26 cellular contexts compared by ENCODE assay signal in genomic region chrX:19188566-19188965, GRCh38.
DNase-seq lines count a peak whose midpoint lies in the region; ATAC-seq, FAIRE-seq and TF ChIP-seq lines count a peak whose summit lies in the region.
"Had no signal": no experiment of that assay in that cellular context is flagged by ENCODE, and none has a peak within 500 bp of the region (broad histone marks: within the 10 kb centered on the region; RNA-seq: fewer than 3 reads in every experiment).

No MANE protein-coding gene starts in this region.

- H3K27me3 Mint-ChIP-seq in astrocyte (ENCODE audit: low read depth, unreplicated experiment), result peaks cover 6% of the 10 kb centered on the region
- H3K27me3 Mint-ChIP-seq in neural progenitor cell (ENCODE audit: insufficient read depth, low read depth), result peaks cover 4% of the 10 kb centered on the region
- H3K27me3 Mint-ChIP-seq in activated CD8-positive, alpha-beta T cell treated with anti-CD3 and anti-CD28 coated beads, Interleukin-2, amount 10 ng/mL, durations not matched to agents 7 days and 5 days (ENCODE audit: low read depth), result peaks cover 2% of the 10 kb centered on the region
- H3K27me3 Mint-ChIP-seq: CD4-positive, alpha-beta T cell had no signal

- H3K27me3 ChIP-seq in SK-N-SH (ENCODE audit: insufficient read depth) (no peaks in the 10 kb centered on the region), astrocyte (ENCODE audit: insufficient read depth, low read length) (no peaks in the 10 kb centered on the region), neural progenitor cell (no peaks in the 10 kb centered on the region)
- H3K27me3 ChIP-seq: BE2C had no signal

- TF ChIP-seq EP300 in SK-N-SH (IDR thresholded peaks at IDR 0.05; ENCODE audit: borderline replicate concordance in 1 of 2, low read depth in 1 of 2, low read length in 1 of 2), result no peak

- no peak for TF ChIP-seq CTCF in SK-N-SH (IDR thresholded peaks at IDR 0.05)
- TF ChIP-seq CTCF in astrocyte (IDR thresholded peaks at IDR 0.05; ENCODE audit: insufficient read depth, low read depth, low read length), result no peak
- no peak for TF ChIP-seq CTCF in neural progenitor cell (IDR thresholded peaks at IDR 0.05)

- H3K4me1 ChIP-seq in SK-N-SH (ENCODE audit: control insufficient read depth in 1 of 2, insufficient read depth in 2 of 2, low read depth in 1 of 2, low read length in 1 of 2), result peaks cover 0 to 11% of the 10 kb centered on the region in 2 experiments; a peak in 1 of 4 replicates
- no peaks in the 10 kb centered on the region for H3K4me1 ChIP-seq in astrocyte (ENCODE audit: insufficient read depth, low read length)
- peaks cover 9% of the 10 kb centered on the region for H3K4me1 ChIP-seq in neural progenitor cell
- H3K4me1 ChIP-seq: BE2C; BLaER1 treated with 17β-estradiol and CSF1 and Interleukin-3, amounts not matched to agents 10 nM and 100 nM had no signal

- H3K27ac Mint-ChIP-seq in astrocyte (ENCODE audit: unreplicated experiment) (no peak overlapping the region), neural progenitor cell (no peak overlapping the region)
- H3K27ac Mint-ChIP-seq in activated CD8-positive, alpha-beta T cell treated with anti-CD3 and anti-CD28 coated beads, Interleukin-2, amount 10 ng/mL, durations not matched to agents 7 days and 5 days, result no peak overlapping the region
- H3K27ac Mint-ChIP-seq: CD14-positive monocyte; CD4-positive, alpha-beta T cell; CD8-positive, alpha-beta memory T cell; GM23338; H9 had no signal

- TF ChIP-seq RAD21 in SK-N-SH (IDR thresholded peaks at IDR 0.05; ENCODE audit: low read length), result no peak

- no peak overlapping the region for H3K4me2 ChIP-seq in SK-N-SH
- no peak overlapping the region for H3K4me2 ChIP-seq in astrocyte (ENCODE audit: low read length)
- H3K4me2 ChIP-seq in neural progenitor cell, result peak overlapping the region; percentile 55
- H3K4me2 ChIP-seq: BLaER1 treated with 17β-estradiol and CSF1 and Interleukin-3, amounts not matched to agents 10 nM and 100 nM; GM23338 had no signal

- FAIRE-seq in astrocyte (lab: Jason Lieb, UNC), result peak; percentile 47
- FAIRE-seq: A204.1, G401.6, GM12878 had no signal

- H3K4me1 Mint-ChIP-seq in astrocyte (ENCODE audit: low read depth, unreplicated experiment), result no peaks in the 10 kb centered on the region
- peaks cover 12% of the 10 kb centered on the region for H3K4me1 Mint-ChIP-seq in neural progenitor cell
- H3K4me1 Mint-ChIP-seq in activated CD8-positive, alpha-beta T cell treated with anti-CD3 and anti-CD28 coated beads, Interleukin-2, amount 10 ng/mL, durations not matched to agents 7 days and 5 days (ENCODE audit: low read depth), result no peaks in the 10 kb centered on the region
- H3K4me1 Mint-ChIP-seq: CD14-positive monocyte; CD8-positive, alpha-beta memory T cell had no signal

- CTCF ChIA-PET in SK-N-SH (lab: Yijun Ruan, JAX), result interaction anchor here (1.0 kb wide), 1 partner anchor 10 kb away, joined by 3 read pairs; no protein-coding TSS in a partner anchor
- CTCF ChIA-PET in activated CD8-positive, alpha-beta T cell treated with anti-CD3 and anti-CD28 coated beads, Interleukin-2, amount 10 ng/mL, durations not matched to agents 7 days and 5 days (lab: Charles Lee), result no interaction called here

- H2AFZ ChIP-seq in SK-N-SH (ENCODE audit: low read depth) (no peak overlapping the region), astrocyte (ENCODE audit: low read depth, low read length) (no peak overlapping the region), neural progenitor cell (replicated peaks) (no peak overlapping the region)
- H2AFZ ChIP-seq: GM23338 had no signal

- H4K20me1 ChIP-seq in SK-N-SH (ENCODE audit: insufficient read depth) (no peaks in the 10 kb centered on the region), astrocyte (ENCODE audit: insufficient read depth, low read length) (no peaks in the 10 kb centered on the region), neural progenitor cell (ENCODE audit: low read depth) (no peaks in the 10 kb centered on the region)
- H4K20me1 ChIP-seq: BLaER1 treated with 17β-estradiol and CSF1 and Interleukin-3, amounts not matched to agents 10 nM and 100 nM had no signal

- H3K36me3 Mint-ChIP-seq in astrocyte (ENCODE audit: low read depth, unreplicated experiment), result no peaks in the 10 kb centered on the region
- no peaks in the 10 kb centered on the region for H3K36me3 Mint-ChIP-seq in neural progenitor cell
- H3K36me3 Mint-ChIP-seq in activated CD8-positive, alpha-beta T cell treated with anti-CD3 and anti-CD28 coated beads, Interleukin-2, amount 10 ng/mL, durations not matched to agents 7 days and 5 days (ENCODE audit: low read depth), result no peaks in the 10 kb centered on the region
- H3K36me3 Mint-ChIP-seq: CD14-positive monocyte had no signal

- H3K79me2 ChIP-seq in SK-N-SH (ENCODE audit: insufficient read depth) (no peaks in the 10 kb centered on the region), astrocyte (ENCODE audit: insufficient read depth, low read length) (no peaks in the 10 kb centered on the region), neural progenitor cell (ENCODE audit: low read depth) (no peaks in the 10 kb centered on the region)

- H3F3A ChIP-seq in SK-N-SH (replicated peaks; ENCODE audit: insufficient read depth) (no peaks in the 10 kb centered on the region), neural progenitor cell (ENCODE audit: low read depth) (no peaks in the 10 kb centered on the region)

- H3K4me3 ChIP-seq in SK-N-SH (ENCODE audit: low read depth in 2 of 2, low read length in 1 of 2), result no peak overlapping the region
- H3K4me3 ChIP-seq in astrocyte (ENCODE audit: insufficient read depth, low read depth, low read length), result no peak overlapping the region
- H3K4me3 ChIP-seq in neural progenitor cell, result peak overlapping the region; percentile 3
- H3K4me3 ChIP-seq: BLaER1 treated with 17β-estradiol and CSF1 and Interleukin-3, amounts not matched to agents 10 nM and 100 nM; GM12878; GM23338 had no signal

- no peak overlapping the region for H3K4me3 Mint-ChIP-seq in astrocyte (ENCODE audit: unreplicated experiment)
- H3K4me3 Mint-ChIP-seq in neural progenitor cell, result no peak overlapping the region
- no peak overlapping the region for H3K4me3 Mint-ChIP-seq in activated CD8-positive, alpha-beta T cell treated with anti-CD3 and anti-CD28 coated beads, Interleukin-2, amount 10 ng/mL, durations not matched to agents 7 days and 5 days
- H3K4me3 Mint-ChIP-seq: CD14-positive monocyte; CD4-positive, alpha-beta T cell; CD8-positive, alpha-beta memory T cell; GM23338; H9 had no signal

- H3K9ac ChIP-seq in SK-N-SH, result no peak overlapping the region
- no peak overlapping the region for H3K9ac ChIP-seq in astrocyte (ENCODE audit: low read length)
- no peak overlapping the region for H3K9ac ChIP-seq in neural progenitor cell
- H3K9ac ChIP-seq: BLaER1 treated with 17β-estradiol and CSF1 and Interleukin-3, amounts not matched to agents 10 nM and 100 nM had no signal

- no peaks in the 10 kb centered on the region for H3K36me3 ChIP-seq in SK-N-SH (replicated peaks in 1 of 2; ENCODE audit: control insufficient read depth in 1 of 2, insufficient read depth in 2 of 2, low read length in 1 of 2)
- no peaks in the 10 kb centered on the region for H3K36me3 ChIP-seq in astrocyte (ENCODE audit: insufficient read depth, low read length)
- H3K36me3 ChIP-seq in neural progenitor cell, result no peaks in the 10 kb centered on the region
- H3K36me3 ChIP-seq: BE2C; BLaER1 treated with 17β-estradiol and CSF1 and Interleukin-3, amounts not matched to agents 10 nM and 100 nM had no signal

- H3K9me3 ChIP-seq in SK-N-SH (no peaks in the 10 kb centered on the region), astrocyte (ENCODE audit: insufficient read depth, low read depth, low read length) (no peaks in the 10 kb centered on the region), neural progenitor cell (ENCODE audit: low read depth) (no peaks in the 10 kb centered on the region)
- H3K9me3 ChIP-seq: BE2C had no signal

- 8% methylated on average over 3 of the region's 3 CpGs for WGBS in SK-N-SH (ENCODE audit: low lambda C conversion rate)

- H3K9me3 Mint-ChIP-seq in astrocyte (ENCODE audit: unreplicated experiment) (no peaks in the 10 kb centered on the region), neural progenitor cell (peaks cover 9% of the 10 kb centered on the region)
- H3K9me3 Mint-ChIP-seq in activated CD8-positive, alpha-beta T cell treated with anti-CD3 and anti-CD28 coated beads, Interleukin-2, amount 10 ng/mL, durations not matched to agents 7 days and 5 days (ENCODE audit: insufficient read depth), result no peaks in the 10 kb centered on the region
- H3K9me3 Mint-ChIP-seq: CD4-positive, alpha-beta T cell had no signal

- no peaks in the 10 kb centered on the region for H3K9me2 ChIP-seq in SK-N-SH

- no peak for ATAC-seq in SK-N-SH treated with all-trans-retinoic acid at 6 μM for 48 hours
- no peak for ATAC-seq in activated CD8-positive, alpha-beta T cell treated with anti-CD3 and anti-CD28 coated beads, Interleukin-2, amount 10 ng/mL, durations not matched to agents 7 days and 5 days
- ATAC-seq: GM12878, GM23338, HCT116 had no signal

- H3K27ac ChIP-seq in SK-N-SH (ENCODE audit: low read depth in 2 of 2, low read length in 1 of 2) (no peak overlapping the region), astrocyte (ENCODE audit: low read depth, low read length) (no peak overlapping the region), neural progenitor cell (no peak overlapping the region)
- H3K27ac ChIP-seq: 22Rv1; BLaER1 treated with 17β-estradiol and CSF1 and Interleukin-3, amounts not matched to agents 10 nM and 100 nM had no signal

- POLR2A ChIA-PET in SK-N-SH (lab: Yijun Ruan, JAX), result no interaction called here
- POLR2A ChIA-PET in activated CD8-positive, alpha-beta T cell treated with anti-CD3 and anti-CD28 coated beads, Interleukin-2, amount 10 ng/mL, durations not matched to agents 7 days and 5 days (lab: Charles Lee), result no interaction called here

- DNase-seq in SK-N-SH (no peak), NCI-H524 treated with DMSO at 0.1 percent for 48 hours (lab: John Stamatoyannopoulos, UW) (peak; percentile 51), astrocyte (ENCODE audit: low read depth) (no peak), neural progenitor cell (ENCODE audit: low spot score) (peak; percentile 4), HK-2 (ENCODE audit: unreplicated experiment) (no peak), NCI-H1105 (lab: John Stamatoyannopoulos, UW) (no peak)
- DNase-seq in activated CD8-positive, alpha-beta T cell treated with anti-CD3 and anti-CD28 coated beads, Interleukin-2, amount 10 ng/mL, durations not matched to agents 7 days and 5 days, result no peak
- DNase-seq: ACHN; AML-193; BE2C; Calu3; CD4-positive, alpha-beta T cell; CD8-positive, alpha-beta memory T cell; COR-L47; DMS153; DND-41; H9 had no signal

TF ChIP-seq in SK-N-SH, 30 proteins besides CTCF, POLR2A, EP300 and RAD21 (continues in another document):
- TF ChIP-seq RXRA (IDR thresholded peaks at IDR 0.05; ENCODE audit: borderline replicate concordance, low read depth) (no peak), JUND (IDR thresholded peaks at IDR 0.05) (no peak), MEF2A (IDR thresholded peaks at IDR 0.05; ENCODE audit: borderline replicate concordance, low read depth) (no peak), EZH2phosphoT487 (IDR thresholded peaks at IDR 0.05; ENCODE audit: borderline replicate concordance, low read depth) (no peak), TEAD4 (IDR thresholded peaks at IDR 0.05; ENCODE audit: borderline replicate concordance, insufficient read depth) (no peak)

Comparison
In these comparisons a context has a peak if more than half of its experiments do, and no peak if none do; other contexts are left out.
1. DNase-seq: peak in NCI-H524 treated with DMSO at 0.1 percent for 48 hours (single experiment) and neural progenitor cell (single experiment); none in SK-N-SH (single experiment), astrocyte (single experiment), activated CD8-positive, alpha-beta T cell treated with anti-CD3 and anti-CD28 coated beads, Interleukin-2, amount 10 ng/mL, durations not matched to agents 7 days and 5 days (single experiment), HK-2 (single experiment) and NCI-H1105 (single experiment).